Comparison of ENCODE assay signal across 8 cellular contexts in genomic region chr7:32728412-32729334, GRCh38.
DNase-seq lines count a peak whose midpoint lies in the region; ATAC-seq and TF ChIP-seq lines count a peak whose summit lies in the region.
"Not testable (repeated sequence)": the region's sequence is repeated elsewhere in the genome, so short reads cannot be mapped to it uniquely, and the experiment has no call there.

No MANE protein-coding gene starts in this region.

- not testable (repeated sequence) for H3K9me2 ChIP-seq in PC-9 (ENCODE audit: insufficient read depth)

- ATAC-seq in GM21717 (IDR thresholded peaks at IDR 0.05; ENCODE audit: unreplicated experiment) (peak; percentile 66), mucosa of descending colon (peak; percentile 91)
- ATAC-seq in activated T-cell treated with anti-CD3 and anti-CD28 coated beads, Interleukin-2, amount 50 U/mL, for 72 hours (replicated peaks in 1 of 2): peak; percentile 80 to 88
- peak; percentile 86 for ATAC-seq in stimulated activated effector memory CD8-positive, alpha-beta T cell treated with anti-CD3 and anti-CD28 coated beads, Interleukin-12 subunit alpha, Interleukin-12 subunit beta, amount 100 ng/mL, for 72 hours

- peak; percentile 56 for DNase-seq in DMS153 (lab: John Stamatoyannopoulos, UW)
- peak; percentile 63 to 78 for DNase-seq in PC-9
- peak; percentile 56 to 68 for DNase-seq in activated T-cell treated with anti-CD3 and anti-CD28 coated beads, Interleukin-2, amount 50 U/mL, for 72 hours
- not testable (repeated sequence) for DNase-seq in esophagus muscularis mucosa (ENCODE audit: extremely low spot score)
- peak; percentile 70 to 80 (median 74) for DNase-seq in mucosa of descending colon
- DNase-seq in stimulated activated effector memory CD8-positive, alpha-beta T cell treated with anti-CD3 and anti-CD28 coated beads, Interleukin-12 subunit alpha, Interleukin-12 subunit beta, amount 100 ng/mL, for 72 hours (ENCODE audit: low spot score in 2 of 2): peak; percentile 29 to 72

- under 1% methylated on average over 91 of the region's 111 CpGs for WGBS in HUES64
- WGBS in esophagus muscularis mucosa: no CpG with 5 or more reads among the region's 111 CpGs

- not testable (repeated sequence) for H3K79me2 ChIP-seq in PC-9 (ENCODE audit: low read depth)

- not testable (repeated sequence) for H3K4me1 ChIP-seq in HUES64 (ENCODE audit: insufficient read depth, low read length); mucosa of descending colon (ENCODE audit: low read depth)
- H3K4me1 ChIP-seq in PC-9 (replicated peaks; ENCODE audit: insufficient read depth): peaks cover 14% of the 10 kb centered on the region
- peaks cover 3 to 19% (median 10%) of the 10 kb centered on the region in 4 donors for H3K4me1 ChIP-seq in esophagus muscularis mucosa

- H3K27me3 ChIP-seq in HUES64 (ENCODE audit: insufficient read depth, low read length); PC-9 (ENCODE audit: insufficient read depth, low read depth); esophagus muscularis mucosa: not testable (repeated sequence)

- peak overlapping the region; percentile 87 for H3K9ac ChIP-seq in HUES64 (ENCODE audit: low read depth, low read length)

- H3K4me3 ChIP-seq in HUES64 (ENCODE audit: low read length): peak overlapping the region; percentile 80
- peak overlapping the region; percentile 63 for H3K4me3 ChIP-seq in PC-9
- peak overlapping the region; percentile 84 to 92 (median 86) for H3K4me3 ChIP-seq in esophagus muscularis mucosa
- H3K4me3 ChIP-seq in mucosa of descending colon: peak overlapping the region; percentile 68

- peak overlapping the region; percentile 82 for H3K4me2 ChIP-seq in PC-9

- H3K36me3 ChIP-seq in HUES64 (ENCODE audit: insufficient read depth, low read length); PC-9 (ENCODE audit: low read depth); esophagus muscularis mucosa; mucosa of descending colon (ENCODE audit: low read depth): not testable (repeated sequence)

- intact Hi-C loops in PC-9 (cut with micrococcal nuclease; ENCODE audit: unreplicated experiment): loop anchor here (2.0 to 5.0 kb wide), 2 partner anchors 61 to 234 kb away; partner anchors contain the start of gene AVL9
- intact Hi-C loops in esophagus muscularis mucosa (cut with DNase I); mucosa of descending colon (cut with DNase I, micrococcal nuclease): not testable (repeated sequence)

- peak overlapping the region; percentile 70; the same call in 1 of the 2 replicates for H3K27ac ChIP-seq in HUES64 (ENCODE audit: low read depth, low read length)
- peak overlapping the region; percentile 55; the same call in 1 of the 2 replicates for H3K27ac ChIP-seq in PC-9
- H3K27ac ChIP-seq in esophagus muscularis mucosa (replicated peaks in 1 of 4): peak overlapping the region; percentile 91 to 95 (median 92)

- peaks cover 11% of the 10 kb centered on the region; the same call in 1 of the 2 replicates for H3F3A ChIP-seq in PC-9 (ENCODE audit: insufficient read depth, low read depth)

- H3K4me3 Mint-ChIP-seq in activated T-cell treated with anti-CD3 and anti-CD28 coated beads, Interleukin-2, amount 50 U/mL, for 72 hours: peak overlapping the region; percentile 75 to 80
- peak overlapping the region; percentile 66 for H3K4me3 Mint-ChIP-seq in stimulated activated effector memory CD8-positive, alpha-beta T cell treated with anti-CD3 and anti-CD28 coated beads, Interleukin-12 subunit alpha, Interleukin-12 subunit beta, amount 100 ng/mL, for 72 hours

- peaks cover 14% of the 10 kb centered on the region for H3K4me1 Mint-ChIP-seq in activated T-cell treated with anti-CD3 and anti-CD28 coated beads, Interleukin-2, amount 50 U/mL, for 72 hours (ENCODE audit: low read depth)
- not testable (repeated sequence) for H3K4me1 Mint-ChIP-seq in stimulated activated effector memory CD8-positive, alpha-beta T cell treated with anti-CD3 and anti-CD28 coated beads, Interleukin-12 subunit alpha, Interleukin-12 subunit beta, amount 100 ng/mL, for 72 hours

- not testable (repeated sequence) for H3K9me3 ChIP-seq in HUES64 (ENCODE audit: insufficient read depth, low read depth, low read length); PC-9 (ENCODE audit: insufficient read depth, low read depth); esophagus muscularis mucosa; mucosa of descending colon

- peak overlapping the region; percentile 82 for H2AFZ ChIP-seq in PC-9

- CTCF ChIA-PET in PC-9 (lab: Charles Lee): not testable (repeated sequence)

- not testable (repeated sequence) for H4K20me1 ChIP-seq in PC-9 (ENCODE audit: insufficient read depth)

- not testable (repeated sequence) for TF ChIP-seq POLR2A in esophagus muscularis mucosa (IDR thresholded peaks at IDR 0.05; ENCODE audit: low read depth)

- TF ChIP-seq EP300 in esophagus muscularis mucosa (IDR thresholded peaks at IDR 0.05): not testable (repeated sequence)

- H3K27me3 Mint-ChIP-seq in activated T-cell treated with anti-CD3 and anti-CD28 coated beads, Interleukin-2, amount 50 U/mL, for 72 hours (ENCODE audit: low read depth): not testable (repeated sequence)

- BruUV-seq in PC-9 (replicated peaks; lab: Mats Ljungman, UMichigan): not testable (repeated sequence)

- not testable (repeated sequence) for H3K27ac Mint-ChIP-seq in activated T-cell treated with anti-CD3 and anti-CD28 coated beads, Interleukin-2, amount 50 U/mL, for 72 hours; stimulated activated effector memory CD8-positive, alpha-beta T cell treated with anti-CD3 and anti-CD28 coated beads, Interleukin-12 subunit alpha, Interleukin-12 subunit beta, amount 100 ng/mL, for 72 hours

- POLR2A ChIA-PET in PC-9 (lab: Charles Lee; ENCODE audit: unreplicated experiment): not testable (repeated sequence)

- H3K36me3 Mint-ChIP-seq in activated T-cell treated with anti-CD3 and anti-CD28 coated beads, Interleukin-2, amount 50 U/mL, for 72 hours (ENCODE audit: insufficient read depth in 2 of 2); stimulated activated effector memory CD8-positive, alpha-beta T cell treated with anti-CD3 and anti-CD28 coated beads, Interleukin-12 subunit alpha, Interleukin-12 subunit beta, amount 100 ng/mL, for 72 hours: not testable (repeated sequence)

- not testable (repeated sequence) for TF ChIP-seq CTCF in PC-9 (conservative IDR thresholded peaks at IDR 0.05); esophagus muscularis mucosa (IDR thresholded peaks at IDR 0.05); mucosa of descending colon (IDR thresholded peaks at IDR 0.05)

- not testable (repeated sequence) for H3K9me3 Mint-ChIP-seq in activated T-cell treated with anti-CD3 and anti-CD28 coated beads, Interleukin-2, amount 50 U/mL, for 72 hours; stimulated activated effector memory CD8-positive, alpha-beta T cell treated with anti-CD3 and anti-CD28 coated beads, Interleukin-12 subunit alpha, Interleukin-12 subunit beta, amount 100 ng/mL, for 72 hours
